ENCODE assay signal across 1 cellular context in genomic region chr1:55213029-55213884, GRCh38.
A peak's percentile ranks its signal among the peaks of the same experiment; 100 is the strongest.
TF ChIP-seq lines count a peak whose summit lies in the region.

No MANE protein-coding gene starts in this region.

TF ChIP-seq in GM12878, 131 proteins besides CTCF, POLR2A, EP300 and RAD21:
- TF ChIP-seq RUNX3 (IDR thresholded peaks at IDR 0.05; ENCODE audit: low read length) (0 out of 2 replicates have a peak, but pooled peaks have one; percentile 17), ESRRA (IDR thresholded peaks at IDR 0.05; ENCODE audit: low read length) (no peak)
